Comparison of ENCODE assay signal across 2 cellular contexts in the genomic region with DNA sequence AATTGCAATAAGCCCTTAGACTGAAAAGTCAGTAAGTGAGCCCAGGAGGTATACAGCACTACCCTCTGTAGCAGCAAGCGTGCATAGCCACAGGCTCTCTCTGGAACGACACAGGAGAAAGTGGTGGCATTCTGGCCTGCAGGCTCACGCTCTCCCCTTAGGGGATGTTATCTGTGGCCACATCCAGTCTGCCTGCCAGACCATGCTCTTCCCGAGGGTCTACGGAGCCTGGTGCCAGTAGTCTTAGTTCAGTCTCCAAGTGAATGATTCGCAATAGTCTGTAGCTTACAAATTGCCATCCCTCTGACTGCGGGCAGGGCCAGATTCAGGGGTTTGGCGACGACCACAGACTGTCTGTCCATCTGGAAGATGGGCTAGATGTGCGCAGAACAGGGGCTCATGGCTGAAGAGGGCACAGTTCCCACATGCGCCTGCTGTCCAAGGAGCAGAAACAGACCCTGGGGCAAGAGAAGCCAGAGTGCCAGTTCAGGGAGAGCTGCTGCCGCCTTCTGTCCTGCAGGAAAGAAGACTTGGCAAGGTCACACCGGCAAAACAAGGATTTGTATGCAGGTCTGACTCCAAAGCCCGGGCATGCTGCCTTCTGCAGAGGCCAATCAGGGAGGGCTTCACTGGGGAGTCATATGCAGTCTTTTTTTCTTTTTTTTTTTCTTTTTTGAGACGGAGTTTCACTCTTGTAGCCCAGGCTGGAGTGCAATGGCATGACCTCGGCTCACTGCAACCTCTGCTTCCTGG.
TF ChIP-seq lines count a peak whose summit lies in the region.

No MANE protein-coding gene starts in this region.

TF ChIP-seq in SK-N-SH, 30 proteins besides CTCF, POLR2A, EP300 and RAD21 (continued from another document):
- TF ChIP-seq, protein P1, sequence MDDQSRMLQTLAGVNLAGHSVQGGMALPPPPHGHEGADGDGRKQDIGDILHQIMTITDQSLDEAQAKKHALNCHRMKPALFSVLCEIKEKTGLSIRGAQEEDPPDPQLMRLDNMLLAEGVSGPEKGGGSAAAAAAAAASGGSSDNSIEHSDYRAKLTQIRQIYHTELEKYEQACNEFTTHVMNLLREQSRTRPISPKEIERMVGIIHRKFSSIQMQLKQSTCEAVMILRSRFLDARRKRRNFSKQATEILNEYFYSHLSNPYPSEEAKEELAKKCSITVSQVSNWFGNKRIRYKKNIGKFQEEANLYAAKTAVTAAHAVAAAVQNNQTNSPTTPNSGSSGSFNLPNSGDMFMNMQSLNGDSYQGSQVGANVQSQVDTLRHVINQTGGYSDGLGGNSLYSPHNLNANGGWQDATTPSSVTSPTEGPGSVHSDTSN (IDR thresholded peaks at IDR 0.05), result no peak
- TF ChIP-seq, protein P2, sequence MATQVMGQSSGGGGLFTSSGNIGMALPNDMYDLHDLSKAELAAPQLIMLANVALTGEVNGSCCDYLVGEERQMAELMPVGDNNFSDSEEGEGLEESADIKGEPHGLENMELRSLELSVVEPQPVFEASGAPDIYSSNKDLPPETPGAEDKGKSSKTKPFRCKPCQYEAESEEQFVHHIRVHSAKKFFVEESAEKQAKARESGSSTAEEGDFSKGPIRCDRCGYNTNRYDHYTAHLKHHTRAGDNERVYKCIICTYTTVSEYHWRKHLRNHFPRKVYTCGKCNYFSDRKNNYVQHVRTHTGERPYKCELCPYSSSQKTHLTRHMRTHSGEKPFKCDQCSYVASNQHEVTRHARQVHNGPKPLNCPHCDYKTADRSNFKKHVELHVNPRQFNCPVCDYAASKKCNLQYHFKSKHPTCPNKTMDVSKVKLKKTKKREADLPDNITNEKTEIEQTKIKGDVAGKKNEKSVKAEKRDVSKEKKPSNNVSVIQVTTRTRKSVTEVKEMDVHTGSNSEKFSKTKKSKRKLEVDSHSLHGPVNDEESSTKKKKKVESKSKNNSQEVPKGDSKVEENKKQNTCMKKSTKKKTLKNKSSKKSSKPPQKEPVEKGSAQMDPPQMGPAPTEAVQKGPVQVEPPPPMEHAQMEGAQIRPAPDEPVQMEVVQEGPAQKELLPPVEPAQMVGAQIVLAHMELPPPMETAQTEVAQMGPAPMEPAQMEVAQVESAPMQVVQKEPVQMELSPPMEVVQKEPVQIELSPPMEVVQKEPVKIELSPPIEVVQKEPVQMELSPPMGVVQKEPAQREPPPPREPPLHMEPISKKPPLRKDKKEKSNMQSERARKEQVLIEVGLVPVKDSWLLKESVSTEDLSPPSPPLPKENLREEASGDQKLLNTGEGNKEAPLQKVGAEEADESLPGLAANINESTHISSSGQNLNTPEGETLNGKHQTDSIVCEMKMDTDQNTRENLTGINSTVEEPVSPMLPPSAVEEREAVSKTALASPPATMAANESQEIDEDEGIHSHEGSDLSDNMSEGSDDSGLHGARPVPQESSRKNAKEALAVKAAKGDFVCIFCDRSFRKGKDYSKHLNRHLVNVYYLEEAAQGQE (IDR thresholded peaks at IDR 0.05; ENCODE audit: low read depth, low read length), result no peak
- TF ChIP-seq FOXM1 (IDR thresholded peaks at IDR 0.05; ENCODE audit: low read depth), result no peak
- TF ChIP-seq YY1 (IDR thresholded peaks at IDR 0.05; ENCODE audit: low read depth), result no peak
- no peak for TF ChIP-seq SMC3 (IDR thresholded peaks at IDR 0.05; ENCODE audit: low read depth, low read length)
- TF ChIP-seq TEAD4 (IDR thresholded peaks at IDR 0.05; ENCODE audit: borderline replicate concordance, insufficient read depth), result no peak
- TF ChIP-seq, protein P3, sequence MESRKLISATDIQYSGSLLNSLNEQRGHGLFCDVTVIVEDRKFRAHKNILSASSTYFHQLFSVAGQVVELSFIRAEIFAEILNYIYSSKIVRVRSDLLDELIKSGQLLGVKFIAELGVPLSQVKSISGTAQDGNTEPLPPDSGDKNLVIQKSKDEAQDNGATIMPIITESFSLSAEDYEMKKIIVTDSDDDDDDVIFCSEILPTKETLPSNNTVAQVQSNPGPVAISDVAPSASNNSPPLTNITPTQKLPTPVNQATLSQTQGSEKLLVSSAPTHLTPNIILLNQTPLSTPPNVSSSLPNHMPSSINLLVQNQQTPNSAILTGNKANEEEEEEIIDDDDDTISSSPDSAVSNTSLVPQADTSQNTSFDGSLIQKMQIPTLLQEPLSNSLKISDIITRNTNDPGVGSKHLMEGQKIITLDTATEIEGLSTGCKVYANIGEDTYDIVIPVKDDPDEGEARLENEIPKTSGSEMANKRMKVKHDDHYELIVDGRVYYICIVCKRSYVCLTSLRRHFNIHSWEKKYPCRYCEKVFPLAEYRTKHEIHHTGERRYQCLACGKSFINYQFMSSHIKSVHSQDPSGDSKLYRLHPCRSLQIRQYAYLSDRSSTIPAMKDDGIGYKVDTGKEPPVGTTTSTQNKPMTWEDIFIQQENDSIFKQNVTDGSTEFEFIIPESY (IDR thresholded peaks at IDR 0.05; ENCODE audit: borderline replicate concordance, low read depth), result no peak
- no peak for TF ChIP-seq ELF1 (IDR thresholded peaks at IDR 0.05)
- TF ChIP-seq RXRA (IDR thresholded peaks at IDR 0.05; ENCODE audit: borderline replicate concordance, low read depth), result no peak
- TF ChIP-seq, protein P4, sequence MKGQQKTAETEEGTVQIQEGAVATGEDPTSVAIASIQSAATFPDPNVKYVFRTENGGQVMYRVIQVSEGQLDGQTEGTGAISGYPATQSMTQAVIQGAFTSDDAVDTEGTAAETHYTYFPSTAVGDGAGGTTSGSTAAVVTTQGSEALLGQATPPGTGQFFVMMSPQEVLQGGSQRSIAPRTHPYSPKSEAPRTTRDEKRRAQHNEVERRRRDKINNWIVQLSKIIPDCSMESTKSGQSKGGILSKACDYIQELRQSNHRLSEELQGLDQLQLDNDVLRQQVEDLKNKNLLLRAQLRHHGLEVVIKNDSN (IDR thresholded peaks at IDR 0.05; ENCODE audit: borderline replicate concordance, low read depth), result no peak
- TF ChIP-seq RCOR1 (IDR thresholded peaks at IDR 0.05; ENCODE audit: low read length), result no peak
- TF ChIP-seq TAF1 (IDR thresholded peaks at IDR 0.05; ENCODE audit: borderline replicate concordance, low read depth, low read length), result no peak
- no peak for TF ChIP-seq FOXJ3 (CRISPR knock-in tag; IDR thresholded peaks at IDR 0.05)
- TF ChIP-seq GABPA (IDR thresholded peaks at IDR 0.05; ENCODE audit: low read depth), result no peak

TF ChIP-seq in SK-N-SH treated with all-trans-retinoic acid at 6 μM for 48 hours, 23 proteins besides CTCF, POLR2A, EP300 and RAD21 (continued from another document):
- TF ChIP-seq TOX (CRISPR knock-in tag; IDR thresholded peaks at IDR 0.05; ENCODE audit: borderline replicate concordance) (no peak), TCF4 (CRISPR knock-in tag; IDR thresholded peaks at IDR 0.05; ENCODE audit: borderline replicate concordance) (no peak), ZNF70 (CRISPR knock-in tag; IDR thresholded peaks at IDR 0.05) (no peak), ESRRG (CRISPR knock-in tag; IDR thresholded peaks at IDR 0.05) (no peak), GLIS3 (CRISPR knock-in tag; IDR thresholded peaks at IDR 0.05) (no peak), ZFP3 (CRISPR knock-in tag; IDR thresholded peaks at IDR 0.05) (no peak), CSDC2 (CRISPR knock-in tag; IDR thresholded peaks at IDR 0.05) (no peak), RARB (CRISPR knock-in tag; IDR thresholded peaks at IDR 0.05) (no peak), ZFP30 (CRISPR knock-in tag; IDR thresholded peaks at IDR 0.05) (no peak)
- TF ChIP-seq, protein P5, sequence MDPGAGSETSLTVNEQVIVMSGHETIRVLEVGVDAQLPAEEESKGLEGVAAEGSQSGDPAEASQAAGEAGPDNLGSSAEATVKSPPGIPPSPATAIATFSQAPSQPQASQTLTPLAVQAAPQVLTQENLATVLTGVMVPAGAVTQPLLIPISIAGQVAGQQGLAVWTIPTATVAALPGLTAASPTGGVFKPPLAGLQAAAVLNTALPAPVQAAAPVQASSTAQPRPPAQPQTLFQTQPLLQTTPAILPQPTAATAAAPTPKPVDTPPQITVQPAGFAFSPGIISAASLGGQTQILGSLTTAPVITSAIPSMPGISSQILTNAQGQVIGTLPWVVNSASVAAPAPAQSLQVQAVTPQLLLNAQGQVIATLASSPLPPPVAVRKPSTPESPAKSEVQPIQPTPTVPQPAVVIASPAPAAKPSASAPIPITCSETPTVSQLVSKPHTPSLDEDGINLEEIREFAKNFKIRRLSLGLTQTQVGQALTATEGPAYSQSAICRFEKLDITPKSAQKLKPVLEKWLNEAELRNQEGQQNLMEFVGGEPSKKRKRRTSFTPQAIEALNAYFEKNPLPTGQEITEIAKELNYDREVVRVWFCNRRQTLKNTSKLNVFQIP (CRISPR knock-in tag; IDR thresholded peaks at IDR 0.05; ENCODE audit: borderline replicate concordance, low read depth), result no peak
